ENCODE assay signal across 25 cellular contexts in the genomic region with DNA sequence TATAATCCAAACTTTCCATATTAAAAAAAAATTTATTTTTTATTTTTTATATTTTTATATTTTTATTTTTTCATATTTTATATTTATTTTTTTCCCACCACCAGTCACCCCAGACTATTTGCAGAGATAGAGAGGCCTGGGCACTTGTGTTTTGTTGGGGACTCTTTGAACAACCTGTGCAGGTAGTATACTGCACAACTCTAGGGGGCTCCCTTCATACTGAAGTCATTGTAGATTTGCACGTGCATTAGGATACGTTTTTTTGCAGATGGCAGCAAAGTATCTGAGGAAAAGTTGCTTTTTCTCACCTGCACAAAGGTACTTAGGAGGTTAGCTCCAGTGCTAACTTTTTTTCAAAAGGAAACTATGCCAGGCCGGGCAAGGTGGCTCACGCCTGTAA.
DNase-seq lines count a peak whose midpoint lies in the region; ATAC-seq and TF ChIP-seq lines count a peak whose summit lies in the region.
"Had no signal": no experiment of that assay in that cellular context is flagged by ENCODE, and none has a peak within 500 bp of the region (broad histone marks: within the 10 kb centered on the region; RNA-seq: fewer than 3 reads in every experiment).

No MANE protein-coding gene starts in this region.

- H3K27me3 ChIP-seq in Caco-2 (replicated peaks; ENCODE audit: control insufficient read depth, insufficient read depth, low read length) = no peaks in the 10 kb centered on the region
- no peaks in the 10 kb centered on the region for H3K27me3 ChIP-seq in Loucy (ENCODE audit: insufficient read depth, low read length, poor library complexity, severe bottlenecking)
- H3K27me3 ChIP-seq in brain microvascular endothelial cell (replicated peaks) = no peaks in the 10 kb centered on the region
- H3K27me3 ChIP-seq in effector memory CD4-positive, alpha-beta T cell (replicated peaks; ENCODE audit: control insufficient read depth, insufficient read depth, low read length, poor library complexity, severe bottlenecking) = no peaks in the 10 kb centered on the region
- H3K27me3 ChIP-seq: hepatocyte had no signal

- CTCF ChIA-PET in Caco-2 (lab: Charles Lee) = no interaction called here

- no peaks in the 10 kb centered on the region for H3F3A ChIP-seq in Loucy (ENCODE audit: low read depth)

- H3K4me2 ChIP-seq in Loucy (ENCODE audit: low read depth, low read length, poor library complexity, severe bottlenecking) = no peak overlapping the region
- H3K4me2 ChIP-seq: hepatocyte, KMS-11 had no signal

- H3K4me1 Mint-ChIP-seq in Caco-2 (ENCODE audit: low read depth, unreplicated experiment) = peaks cover 20% of the 10 kb centered on the region
- peaks cover 12% of the 10 kb centered on the region for H3K4me1 Mint-ChIP-seq in osteocyte (ENCODE audit: unreplicated experiment)

- H3K27ac ChIP-seq in brain microvascular endothelial cell = no peak overlapping the region
- H3K27ac ChIP-seq in effector memory CD4-positive, alpha-beta T cell (ENCODE audit: insufficient read depth, low read length, poor library complexity, severe bottlenecking) = no peak overlapping the region
- H3K27ac ChIP-seq: KMS-11 had no signal

- POLR2A ChIA-PET in Caco-2 (lab: Charles Lee) = no interaction called here

- H4K20me1 ChIP-seq in Loucy (ENCODE audit: insufficient read depth, low read length, poor library complexity, severe bottlenecking) = no peaks in the 10 kb centered on the region

- no peaks in the 10 kb centered on the region for H3K9me2 ChIP-seq in Loucy (replicated peaks; ENCODE audit: low read depth, low read length)

- H3K27ac Mint-ChIP-seq in Caco-2 (ENCODE audit: unreplicated experiment) (peak overlapping the region; percentile 44), osteocyte (ENCODE audit: unreplicated experiment) (no peak overlapping the region)
- H3K27ac Mint-ChIP-seq: activated T-helper 1 cell treated with anti-CD3 and anti-CD28 coated beads, Interleukin-12 subunit alpha, Interleukin-12 subunit beta, Interleukin-2, Interleukin-4 antibody, amounts not matched to agents 30 ng/mL and 10 ng/mL and 1 ng/mL, durations not matched to agents 14 hours and 24 hours and 36 hours; natural killer cell; stimulated activated naive B cell treated with anti-CD40 and anti-IgM and Interleukin-4, amounts not matched to agents 10 μg/mL and 1 μg/mL and 100 μg/mL, for 72 hours had no signal

- peaks cover 24% of the 10 kb centered on the region for H3K4me1 ChIP-seq in Caco-2
- H3K4me1 ChIP-seq in Loucy (ENCODE audit: insufficient read depth, low read length, poor library complexity, severe bottlenecking) = no peaks in the 10 kb centered on the region
- no peaks in the 10 kb centered on the region for H3K4me1 ChIP-seq in effector memory CD4-positive, alpha-beta T cell (ENCODE audit: control insufficient read depth, insufficient read depth, low read length, poor library complexity, severe bottlenecking)

- ATAC-seq in sciatic nerve = no peak
- no peak for ATAC-seq in GM18517 (IDR thresholded peaks at IDR 0.05; ENCODE audit: unreplicated experiment)
- ATAC-seq: left cardiac atrium; natural killer cell; stimulated activated naive B cell treated with anti-CD40 and anti-IgM and Interleukin-4, amounts not matched to agents 10 μg/mL and 1 μg/mL and 100 μg/mL, for 72 hours had no signal

- H3K36me3 ChIP-seq in Caco-2 (ENCODE audit: control insufficient read depth, insufficient read depth, low read length) = no peaks in the 10 kb centered on the region
- H3K36me3 ChIP-seq in Loucy (ENCODE audit: insufficient read depth, low read length) = no peaks in the 10 kb centered on the region
- no peaks in the 10 kb centered on the region for H3K36me3 ChIP-seq in brain microvascular endothelial cell (replicated peaks)
- no peaks in the 10 kb centered on the region for H3K36me3 ChIP-seq in effector memory CD4-positive, alpha-beta T cell (ENCODE audit: control insufficient read depth, insufficient read depth, low read length)

- intact Hi-C loops in Caco-2 (cut with micrococcal nuclease; ENCODE audit: unreplicated experiment) (loop anchor here (1.0 kb wide), 1 partner anchor 9 kb away; no protein-coding TSS in a partner anchor), sciatic nerve (cut with DNase I) (no loop called here)

- H3K4me3 Mint-ChIP-seq in Caco-2 (ENCODE audit: unreplicated experiment) (no peak overlapping the region), osteocyte (ENCODE audit: unreplicated experiment) (no peak overlapping the region)
- H3K4me3 Mint-ChIP-seq: activated T-helper 1 cell treated with anti-CD3 and anti-CD28 coated beads, Interleukin-12 subunit alpha, Interleukin-12 subunit beta, Interleukin-2, Interleukin-4 antibody, amounts not matched to agents 30 ng/mL and 10 ng/mL and 1 ng/mL, durations not matched to agents 14 hours and 24 hours and 36 hours; brain; natural killer cell; stimulated activated naive B cell treated with anti-CD40 and anti-IgM and Interleukin-4, amounts not matched to agents 10 μg/mL and 1 μg/mL and 100 μg/mL, for 72 hours had no signal

- no peaks in the 10 kb centered on the region for H3K79me2 ChIP-seq in Loucy (ENCODE audit: insufficient read depth, low read length)
- H3K79me2 ChIP-seq: hepatocyte had no signal

- no TSS peak for BruUV-seq in Caco-2 (replicated peaks; lab: Mats Ljungman, UMichigan)

- H3K4me3 ChIP-seq in Caco-2 (ENCODE audit: low read depth, low read length) (no peak overlapping the region), Loucy (ENCODE audit: low read length, poor library complexity, severe bottlenecking) (no peak overlapping the region), brain microvascular endothelial cell (ENCODE audit: low read depth, low read length) (no peak overlapping the region)
- H3K4me3 ChIP-seq in effector memory CD4-positive, alpha-beta T cell (ENCODE audit: insufficient read depth, low read depth, low read length, poor library complexity, severe bottlenecking) = no peak overlapping the region
- H3K4me3 ChIP-seq: hepatocyte, lung, skin epidermis had no signal

- H3K9ac ChIP-seq in Loucy (ENCODE audit: low read depth, low read length, poor library complexity, severe bottlenecking) = no peak overlapping the region
- H3K9ac ChIP-seq: KMS-11 had no signal

- H3K36me3 Mint-ChIP-seq in Caco-2 (ENCODE audit: insufficient read depth, unreplicated experiment) (no peaks in the 10 kb centered on the region), osteocyte (ENCODE audit: unreplicated experiment) (no peaks in the 10 kb centered on the region)
- H3K36me3 Mint-ChIP-seq: brain; natural killer cell; stimulated activated naive B cell treated with anti-CD40 and anti-IgM and Interleukin-4, amounts not matched to agents 10 μg/mL and 1 μg/mL and 100 μg/mL, for 72 hours had no signal

- H3K9me3 Mint-ChIP-seq in Caco-2 (ENCODE audit: unreplicated experiment) (no peaks in the 10 kb centered on the region), osteocyte (ENCODE audit: unreplicated experiment) (no peaks in the 10 kb centered on the region)
- H3K9me3 Mint-ChIP-seq: natural killer cell; stimulated activated naive B cell treated with anti-CD40 and anti-IgM and Interleukin-4, amounts not matched to agents 10 μg/mL and 1 μg/mL and 100 μg/mL, for 72 hours had no signal

- no peak overlapping the region for H2AFZ ChIP-seq in Loucy (ENCODE audit: low read length)
- H2AFZ ChIP-seq: hepatocyte had no signal

- H3K27me3 Mint-ChIP-seq in Caco-2 (ENCODE audit: insufficient read depth, unreplicated experiment) (no peaks in the 10 kb centered on the region), osteocyte (ENCODE audit: unreplicated experiment) (no peaks in the 10 kb centered on the region)

- DNase-seq in Caco-2 = no peak
- no peak for DNase-seq in brain microvascular endothelial cell
- DNase-seq in osteocyte (ENCODE audit: extremely low spot score, unreplicated experiment) = peak; percentile 10
- DNase-seq in NCI-H2107 treated with DMSO at 0.1 percent for 48 hours (lab: John Stamatoyannopoulos, UW; ENCODE audit: unreplicated experiment) = no peak
- no peak for DNase-seq in effector memory CD4-positive, alpha-beta T cell
- no peak for DNase-seq in sciatic nerve (ENCODE audit: low spot score)
- DNase-seq: activated CD4-positive, alpha-beta T cell treated with anti-CD3 and anti-CD28 coated beads, Interleukin-2, amount 50 U/mL, for 48 hours; activated naive CD4-positive, alpha-beta T cell treated with Interleukin-2 at 50 U/mL for 16 hours; C1 segment of cervical spinal cord; left cardiac atrium; natural killer cell; NCI-H1417; NCI-H446; NCI-H748 treated with DMSO at 0.1 percent for 48 hours; stimulated activated naive B cell treated with anti-CD40 and anti-IgM and Interleukin-4, amounts not matched to agents 10 μg/mL and 1 μg/mL and 100 μg/mL, for 72 hours; substantia nigra; T-helper 1 cell had no signal

- no peak for TF ChIP-seq CTCF in Caco-2 (IDR thresholded peaks at IDR 0.05; ENCODE audit: insufficient read depth in 1 of 2, low read depth in 1 of 2, low read length in 1 of 2, severe bottlenecking in 1 of 2, unreplicated experiment in 1 of 2)
- peak; percentile 23 for TF ChIP-seq CTCF in Loucy (conservative IDR thresholded peaks at IDR 0.05; ENCODE audit: low read length)
- TF ChIP-seq CTCF in brain microvascular endothelial cell (IDR thresholded peaks at IDR 0.05; ENCODE audit: low read depth, low read length, missing control alignments) = peak; percentile 8
- TF ChIP-seq CTCF in osteocyte (IDR thresholded peaks at IDR 0.05) = no peak

- no peaks in the 10 kb centered on the region for H3K9me3 ChIP-seq in Caco-2
- no peaks in the 10 kb centered on the region for H3K9me3 ChIP-seq in Loucy (ENCODE audit: insufficient read depth, low read depth, low read length)
- no peaks in the 10 kb centered on the region for H3K9me3 ChIP-seq in effector memory CD4-positive, alpha-beta T cell (ENCODE audit: control insufficient read depth, low read length)

- in situ Hi-C loops in brain microvascular endothelial cell (cut with HindIII; ENCODE audit: low pct_ligation_motif_present, low sequenced_read_pairs) = no loop called here

Comparison
In these comparisons a context has a peak if more than half of its experiments do, and no peak if none do; other contexts are left out.
1. CTCF ChIP-seq: peak in Loucy (single experiment) and brain microvascular endothelial cell (single experiment); none in Caco-2 (0 of 2) and osteocyte (single experiment).